2 cellular contexts compared by ENCODE assay signal in genomic region chr1:180831507-180831906, GRCh38.
A peak's percentile ranks its signal among the peaks of the same experiment; 100 is the strongest.
DNase-seq lines count a peak whose midpoint lies in the region; ATAC-seq, FAIRE-seq and TF ChIP-seq lines count a peak whose summit lies in the region.
"Not testable (repeated sequence)": the region's sequence is repeated elsewhere in the genome, so short reads cannot be mapped to it uniquely, and the experiment has no call there.

No MANE protein-coding gene starts in this region.

- not testable (repeated sequence) for H3K36me3 ChIP-seq in HEK293 (ENCODE audit: control insufficient read depth in 2 of 2, insufficient read depth in 1 of 2, low read length in 2 of 2)
- peaks cover 23% of the 10 kb centered on the region for H3K36me3 ChIP-seq in K562 (ENCODE audit: control insufficient read depth, insufficient read depth, low read length)

- not testable (repeated sequence) for TF ChIP-seq EP300 in K562 (IDR thresholded peaks at IDR 0.05; ENCODE audit: low read length)

- in situ Hi-C loops in K562 (cut with MboI), result not testable (repeated sequence)

- H4K20me1 ChIP-seq in K562 (replicated peaks; ENCODE audit: control insufficient read depth, insufficient read depth, low read length), result not testable (repeated sequence)

- not testable (repeated sequence) for H3K9ac ChIP-seq in K562 (ENCODE audit: insufficient read depth in 1 of 2, low read depth in 2 of 2, low read length in 2 of 2)

- not testable (repeated sequence) for BruUV-seq in K562 (replicated peaks; lab: Mats Ljungman, UMichigan)

- POLR2A ChIA-PET in HEK293 (lab: Yijun Ruan, JAX); K562 (lab: Yijun Ruan, JAX): not testable (repeated sequence)

- H3K9me3 ChIP-seq in HEK293 (ENCODE audit: control insufficient read depth, insufficient read depth, low read depth, low read length); K562 (replicated peaks; ENCODE audit: control insufficient read depth, insufficient read depth, low read depth, low read length): not testable (repeated sequence)

- not testable (repeated sequence) for H3K79me2 ChIP-seq in K562 (ENCODE audit: control insufficient read depth, insufficient read depth, low read length)

- not testable (repeated sequence) for FAIRE-seq in K562 (lab: Jason Lieb, UNC)

- not testable (repeated sequence) for ATAC-seq in K562

- intact Hi-C loops in K562 (cut with micrococcal nuclease), result not testable (repeated sequence)

- TF ChIP-seq POLR2A in K562 (conservative IDR thresholded peaks at IDR 0.05), result not testable (repeated sequence)

- H3K27me3 ChIP-seq in K562 (ENCODE audit: control insufficient read depth in 2 of 2, insufficient read depth in 2 of 2, low read length in 2 of 2), result not testable (repeated sequence)

- H2AFZ ChIP-seq in K562 (ENCODE audit: low read depth, low read length), result not testable (repeated sequence)

- not testable (repeated sequence) for H3K27ac ChIP-seq in HEK293 (ENCODE audit: extremely low read depth, low read depth, low read length); K562 (ENCODE audit: extremely low read depth, low read depth, low read length)

- H3K4me1 ChIP-seq in HEK293 (ENCODE audit: control insufficient read depth, insufficient read depth, low read length); K562 (replicated peaks in 1 of 2; ENCODE audit: control insufficient read depth in 2 of 2, insufficient read depth in 2 of 2, low read length in 2 of 2): not testable (repeated sequence)

- not testable (repeated sequence) for H3K4me3 ChIP-seq in HEK293 (ENCODE audit: low read depth, low read length); K562

- DNase-seq in K562 (ENCODE audit: extremely low read depth in 1 of 4, low spot score in 3 of 4), result not testable (repeated sequence)

- 67% methylated on average over 2 of the region's 2 CpGs for WGBS in K562 (ENCODE audit: insufficient coverage, low coverage, missing lambda C conversion rate)

- TF ChIP-seq CTCF in HEK293 (tag by site-specific recombination; IDR thresholded peaks at IDR 0.05); K562 (IDR thresholded peaks at IDR 0.05 in 2 of 3, conservative IDR thresholded peaks at IDR 0.05 in 1 of 3; ENCODE audit: insufficient read depth in 2 of 3, low read depth in 1 of 3, low read length in 3 of 3): not testable (repeated sequence)

- CTCF ChIA-PET in HEK293 (lab: Yijun Ruan, JAX), result not testable (repeated sequence)
- CTCF ChIA-PET in K562 (lab: Yijun Ruan, JAX; ENCODE audit: low intra/inter-chr PET ratio), result interaction anchor here (0.6 kb wide), 1 partner anchor 243 kb away, joined by 4 read pairs; no protein-coding TSS in a partner anchor

- H3K9me1 ChIP-seq in K562 (ENCODE audit: control insufficient read depth, insufficient read depth, low read length), result not testable (repeated sequence)

- not testable (repeated sequence) for H3K4me2 ChIP-seq in K562 (ENCODE audit: insufficient read depth, low read length)

- TF ChIP-seq RAD21 in K562 (CRISPR knock-in tag; conservative IDR thresholded peaks at IDR 0.05 in 1 of 2, IDR thresholded peaks at IDR 0.05 in 1 of 2), result not testable (repeated sequence)

TF ChIP-seq in HEK293, 187 proteins besides CTCF, POLR2A, EP300 and RAD21:
- peak; percentile 89 for TF ChIP-seq ZNF146 (tag by site-specific recombination; IDR thresholded peaks at IDR 0.05)
TF ChIP-seq in HEK293: peak in this region for 1; not testable (repeated sequence) for 186.

TF ChIP-seq in K562, 482 proteins besides CTCF, POLR2A, EP300 and RAD21:
- TF ChIP-seq BCOR (IDR thresholded peaks at IDR 0.05) (peak; percentile 57; the same call in 1 of the 2 replicates), ZNF146 (CRISPR knock-in tag; IDR thresholded peaks at IDR 0.05; ENCODE audit: unreplicated experiment) (peak; percentile 88)
